In the genomic region with DNA sequence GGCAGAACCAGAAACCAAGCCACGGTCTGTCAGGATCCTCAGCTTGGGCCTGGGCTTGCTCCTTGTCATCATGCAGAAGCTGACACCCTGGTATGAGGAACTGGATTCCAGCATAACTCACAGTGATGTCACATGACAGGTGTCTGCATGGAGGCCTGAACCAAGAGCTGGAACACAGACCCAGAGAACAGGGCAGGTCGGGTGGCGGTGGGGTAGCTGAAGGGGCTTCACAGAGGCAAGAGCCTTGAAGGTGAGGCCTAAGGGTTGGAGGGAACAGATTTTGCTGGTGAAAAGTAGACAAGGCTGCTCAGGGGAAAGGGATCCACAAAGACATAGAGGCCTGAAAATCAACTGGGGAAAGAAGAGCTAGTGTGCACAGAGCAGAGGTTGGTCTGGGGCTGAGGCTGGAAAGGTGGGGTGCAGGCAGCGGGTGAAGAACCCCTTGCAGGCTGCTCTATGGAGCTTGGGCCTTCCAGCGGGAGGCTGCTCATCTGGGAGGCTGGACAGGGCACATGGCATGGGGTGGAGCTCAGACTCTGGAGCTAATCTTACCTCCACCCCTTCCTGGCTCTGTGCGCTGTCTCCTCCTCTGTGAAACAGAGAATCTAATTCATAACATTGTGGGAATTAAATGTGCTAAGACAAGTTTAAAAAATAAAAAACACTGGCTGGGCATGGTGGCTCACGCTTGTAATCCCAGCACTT, we compare ENCODE assay signal across 11 cellular contexts. TPM values are rescaled to one million over a fixed set of nuclear protein-coding genes. Genes with fewer than 3 reads are reported as not detected.
A peak's percentile ranks its signal among the peaks of the same experiment; 100 is the strongest.
DNase-seq lines count a peak whose midpoint lies in the region; ATAC-seq, FAIRE-seq and TF ChIP-seq lines count a peak whose summit lies in the region.
"Had no signal": no experiment of that assay in that cellular context is flagged by ENCODE, and none has a peak within 500 bp of the region (broad histone marks: within the 10 kb centered on the region; RNA-seq: fewer than 3 reads in every experiment).

No MANE protein-coding gene starts in this region.

- H3K4me1 Mint-ChIP-seq in T-cell, result peaks cover 17 to 26% (median 21%) of the 10 kb centered on the region in 3 donors
- H3K4me1 Mint-ChIP-seq in activated T-helper 2 cell treated with anti-CD3 and anti-CD28 coated beads, Interferon-gamma antibody, Interleukin-2, Interleukin-4, amounts not matched to agents 10 μg/mL and 5 μg/mL and 100 μg/mL, durations not matched to agents 14 hours and 24 hours and 36 hours (ENCODE audit: low read depth), result peaks cover 14% of the 10 kb centered on the region

- DNase-seq in SK-N-SH, result no peak
- no peak for DNase-seq in T-cell
- peak; percentile 92 for DNase-seq in islet precursor cell
- DNase-seq in small intestine, result peak; percentile 85
- DNase-seq in DMS153 treated with DMSO at 0.1 percent for 48 hours (lab: John Stamatoyannopoulos, UW; ENCODE audit: unreplicated experiment), result no peak
- DNase-seq in activated T-helper 2 cell treated with anti-CD3 and anti-CD28 coated beads, Interferon-gamma antibody, Interleukin-2, Interleukin-4, amounts not matched to agents 10 μg/mL and 5 μg/mL and 100 μg/mL, durations not matched to agents 14 hours and 24 hours and 36 hours (ENCODE audit: low spot score), result no peak
- no peak for DNase-seq in NCI-H2196 (lab: John Stamatoyannopoulos, UW; ENCODE audit: unreplicated experiment)
- DNase-seq: cortex of kidney, GM23248, NCI-H748 treated with DMSO at 0.1 percent for 48 hours had no signal

- no peaks in the 10 kb centered on the region for H3K36me3 Mint-ChIP-seq in T-cell
- no peaks in the 10 kb centered on the region for H3K36me3 Mint-ChIP-seq in activated T-helper 2 cell treated with anti-CD3 and anti-CD28 coated beads, Interferon-gamma antibody, Interleukin-2, Interleukin-4, amounts not matched to agents 10 μg/mL and 5 μg/mL and 100 μg/mL, durations not matched to agents 14 hours and 24 hours and 36 hours (ENCODE audit: low read depth)

- H3K27me3 ChIP-seq in SK-N-SH (ENCODE audit: insufficient read depth) (no peaks in the 10 kb centered on the region), small intestine (ENCODE audit: control insufficient read depth in 2 of 2, insufficient read depth in 2 of 2, low read length in 2 of 2) (no peaks in the 10 kb centered on the region)

- no peaks in the 10 kb centered on the region for H3K9me2 ChIP-seq in SK-N-SH

- H2AFZ ChIP-seq in SK-N-SH (ENCODE audit: low read depth), result no peak overlapping the region
- H2AFZ ChIP-seq: GM23248 had no signal

- POLR2A ChIA-PET in SK-N-SH (lab: Yijun Ruan, JAX) (no interaction called here), T-cell (lab: Charles Lee) (no interaction called here)

- no peaks in the 10 kb centered on the region for H3K9me3 ChIP-seq in SK-N-SH
- no peaks in the 10 kb centered on the region for H3K9me3 ChIP-seq in small intestine (ENCODE audit: control insufficient read depth, low read depth)

- H3K27me3 Mint-ChIP-seq in T-cell, result no peaks in the 10 kb centered on the region
- H3K27me3 Mint-ChIP-seq in activated T-helper 2 cell treated with anti-CD3 and anti-CD28 coated beads, Interferon-gamma antibody, Interleukin-2, Interleukin-4, amounts not matched to agents 10 μg/mL and 5 μg/mL and 100 μg/mL, durations not matched to agents 14 hours and 24 hours and 36 hours (ENCODE audit: low read depth), result peaks cover 4% of the 10 kb centered on the region

- H3K27ac Mint-ChIP-seq in T-cell, result peak overlapping the region; percentile 1 to 12
- no peak overlapping the region for H3K27ac Mint-ChIP-seq in activated T-helper 2 cell treated with anti-CD3 and anti-CD28 coated beads, Interferon-gamma antibody, Interleukin-2, Interleukin-4, amounts not matched to agents 10 μg/mL and 5 μg/mL and 100 μg/mL, durations not matched to agents 14 hours and 24 hours and 36 hours

- H3K27ac ChIP-seq in SK-N-SH (ENCODE audit: low read depth in 2 of 2, low read length in 1 of 2) (no peak overlapping the region), small intestine (ENCODE audit: low read depth in 1 of 2, low read length in 1 of 2) (peak overlapping the region; percentile 53 to 75)
- H3K27ac ChIP-seq: GM23248 had no signal

- no peaks in the 10 kb centered on the region for H3K79me2 ChIP-seq in SK-N-SH (ENCODE audit: insufficient read depth)

- no peaks in the 10 kb centered on the region for H4K20me1 ChIP-seq in SK-N-SH (ENCODE audit: insufficient read depth)

- no peak for TF ChIP-seq EP300 in SK-N-SH (IDR thresholded peaks at IDR 0.05; ENCODE audit: borderline replicate concordance in 1 of 2, low read depth in 1 of 2, low read length in 1 of 2)

- H3K4me2 ChIP-seq in SK-N-SH, result no peak overlapping the region

- WGBS in SK-N-SH (ENCODE audit: low lambda C conversion rate), result 83% methylated on average over 7 of the region's 7 CpGs
- 29 to 67% (median 39%) methylated on average over 7 of the region's 7 CpGs for WGBS in small intestine, 3 donors

- ATAC-seq in SK-N-SH treated with all-trans-retinoic acid at 6 μM for 48 hours (no peak), T-cell (replicated peaks in 1 of 4) (no peak)

- H3K4me1 ChIP-seq in SK-N-SH (ENCODE audit: control insufficient read depth in 1 of 2, insufficient read depth in 2 of 2, low read depth in 1 of 2, low read length in 1 of 2) (peaks cover 0 to 2% of the 10 kb centered on the region in 2 experiments; a peak in 1 of 4 replicates), small intestine (ENCODE audit: control insufficient read depth in 2 of 2, insufficient read depth in 1 of 2, low read depth in 1 of 2, low read length in 1 of 2) (peaks cover 4 to 9% of the 10 kb centered on the region in 2 donors)

- no peak overlapping the region for H3K4me3 Mint-ChIP-seq in T-cell
- no peak overlapping the region for H3K4me3 Mint-ChIP-seq in activated T-helper 2 cell treated with anti-CD3 and anti-CD28 coated beads, Interferon-gamma antibody, Interleukin-2, Interleukin-4, amounts not matched to agents 10 μg/mL and 5 μg/mL and 100 μg/mL, durations not matched to agents 14 hours and 24 hours and 36 hours (ENCODE audit: low read depth)

- no peak for TF ChIP-seq CTCF in SK-N-SH (IDR thresholded peaks at IDR 0.05)

- no peak overlapping the region for H3K9ac ChIP-seq in SK-N-SH
- H3K9ac ChIP-seq: GM23248 had no signal

- intact Hi-C loops in activated T-helper 2 cell treated with anti-CD3 and anti-CD28 coated beads, Interferon-gamma antibody, Interleukin-2, Interleukin-4, amounts not matched to agents 10 μg/mL and 5 μg/mL and 100 μg/mL, durations not matched to agents 14 hours and 24 hours and 36 hours (cut with micrococcal nuclease), result no loop called here

- no peaks in the 10 kb centered on the region for H3K9me3 Mint-ChIP-seq in T-cell
- H3K9me3 Mint-ChIP-seq in activated T-helper 2 cell treated with anti-CD3 and anti-CD28 coated beads, Interferon-gamma antibody, Interleukin-2, Interleukin-4, amounts not matched to agents 10 μg/mL and 5 μg/mL and 100 μg/mL, durations not matched to agents 14 hours and 24 hours and 36 hours, result no peaks in the 10 kb centered on the region

- no peak overlapping the region for H3K4me3 ChIP-seq in SK-N-SH (ENCODE audit: low read depth in 2 of 2, low read length in 1 of 2)
- no peak overlapping the region for H3K4me3 ChIP-seq in small intestine (ENCODE audit: low read depth in 1 of 2, low read length in 2 of 2)
- H3K4me3 ChIP-seq: GM23248 had no signal

- TF ChIP-seq RAD21 in SK-N-SH (IDR thresholded peaks at IDR 0.05; ENCODE audit: low read length), result no peak

- no peaks in the 10 kb centered on the region for H3F3A ChIP-seq in SK-N-SH (replicated peaks; ENCODE audit: insufficient read depth)

- H3K36me3 ChIP-seq in SK-N-SH (replicated peaks in 1 of 2; ENCODE audit: control insufficient read depth in 1 of 2, insufficient read depth in 2 of 2, low read length in 1 of 2), result no peaks in the 10 kb centered on the region
- no peaks in the 10 kb centered on the region for H3K36me3 ChIP-seq in small intestine (ENCODE audit: control insufficient read depth in 2 of 2, insufficient read depth in 2 of 2, low read length in 2 of 2)

- CTCF ChIA-PET in SK-N-SH (lab: Yijun Ruan, JAX), result interaction anchor here (1.3 to 24.8 kb wide), 6 partner anchors 7 to 99 kb away, joined by 3 to 701 read pairs (median 22); no protein-coding TSS in a partner anchor
- CTCF ChIA-PET in T-cell (lab: Charles Lee), result interaction anchor here (1.5 kb wide), 2 partner anchors 101 to 132 kb away, joined by 3 to 5 read pairs; no protein-coding TSS in a partner anchor

- FAIRE-seq in small intestine (lab: Jason Lieb, UNC), result no peak

TF ChIP-seq in SK-N-SH, 30 proteins besides CTCF, POLR2A, EP300 and RAD21 (continues in another document):
- TF ChIP-seq TCF12 (IDR thresholded peaks at IDR 0.05), result no peak; the same call in 1 of the 2 replicates

TF ChIP-seq in SK-N-SH treated with all-trans-retinoic acid at 6 μM for 48 hours, 23 proteins besides CTCF, POLR2A, EP300 and RAD21 (continues in another document):
- no peak for TF ChIP-seq SNAI2 (CRISPR knock-in tag; IDR thresholded peaks at IDR 0.05)

RNA-seq across cellular contexts. Expression of a gene that starts 18.4 kb away (rescaled TPM):
- polyA plus RNA-seq in SK-N-SH (2012; rRNA removed) (4,220 and 4,540 TPM in 2 replicates), small intestine (1,000 to 10,000 TPM; 1,492 to 4,274 (median 2,891) TPM)
- 4,994 and 6,484 TPM in 2 replicates for polyA plus RNA-seq in SK-N-SH (2012; cell fraction: cytosol; rRNA removed)
- polyA plus RNA-seq in SK-N-SH (2012; cell fraction: nucleus; rRNA removed), result 1,010 and 1,542 TPM in 2 replicates
- 1,000 to 10,000 TPM; 4,604 to 5,380 (median 4,830) TPM for total RNA-seq in T-cell
- 3,460 and 3,552 TPM in 2 replicates for total RNA-seq in activated T-helper 2 cell treated with anti-CD3 and anti-CD28 coated beads, Interferon-gamma antibody, Interleukin-2, Interleukin-4, amounts not matched to agents 10 μg/mL and 5 μg/mL and 100 μg/mL, durations not matched to agents 14 hours and 24 hours and 36 hours

RNA-seq across cellular contexts. Expression of a gene that starts 29.4 kb away (rescaled TPM):
- polyA plus RNA-seq in SK-N-SH (2012; rRNA removed) (6.7 and 7.0 TPM in 2 replicates), small intestine (10 to 100 TPM; 20.0 to 41.5 (median 28.2) TPM)
- 4.4 and 6.0 TPM in 2 replicates for polyA plus RNA-seq in SK-N-SH (2012; cell fraction: cytosol; rRNA removed)
- polyA plus RNA-seq in SK-N-SH (2012; cell fraction: nucleus; rRNA removed), result 4.8 and 6.6 TPM in 2 replicates
- 10 to 100 TPM; 37.2 to 57.3 (median 47.3) TPM for total RNA-seq in T-cell
- total RNA-seq in activated T-helper 2 cell treated with anti-CD3 and anti-CD28 coated beads, Interferon-gamma antibody, Interleukin-2, Interleukin-4, amounts not matched to agents 10 μg/mL and 5 μg/mL and 100 μg/mL, durations not matched to agents 14 hours and 24 hours and 36 hours, result 15.1 and 19.3 TPM in 2 replicates

RNA-seq across cellular contexts. Expression of a gene that starts 52.1 kb away (rescaled TPM):
- polyA plus RNA-seq in SK-N-SH (2012; rRNA removed) (1.7 and 2.0 TPM in 2 replicates), small intestine (under 1 TPM in 1 of 3 donors, not detected in 2; 0.81 TPM)
- polyA plus RNA-seq in SK-N-SH (2012; cell fraction: cytosol; rRNA removed), result 0.75 and 1.3 TPM in 2 replicates
- 3.9 and 4.9 TPM in 2 replicates for polyA plus RNA-seq in SK-N-SH (2012; cell fraction: nucleus; rRNA removed)
- total RNA-seq in T-cell, result 1 to 10 TPM in 4 of 5 donors, under 1 TPM in 1; 0.33 to 2.9 (median 1.5) TPM
- total RNA-seq in activated T-helper 2 cell treated with anti-CD3 and anti-CD28 coated beads, Interferon-gamma antibody, Interleukin-2, Interleukin-4, amounts not matched to agents 10 μg/mL and 5 μg/mL and 100 μg/mL, durations not matched to agents 14 hours and 24 hours and 36 hours, result 0.87 and 1.6 TPM in 2 replicates

Comparison
In these comparisons a context has a peak if more than half of its experiments do, and no peak if none do; other contexts are left out.
1. DNase-seq: peak in islet precursor cell (single experiment) and small intestine (single experiment); none in SK-N-SH (single experiment), T-cell (0 of 34), DMS153 treated with DMSO at 0.1 percent for 48 hours (single experiment), activated T-helper 2 cell treated with anti-CD3 and anti-CD28 coated beads, Interferon-gamma antibody, Interleukin-2, Interleukin-4, amounts not matched to agents 10 μg/mL and 5 μg/mL and 100 μg/mL, durations not matched to agents 14 hours and 24 hours and 36 hours (single experiment) and NCI-H2196 (single experiment).
2. H3K27ac ChIP-seq: peak in small intestine (2 of 2); none in SK-N-SH (0 of 2).